In the genomic region with DNA sequence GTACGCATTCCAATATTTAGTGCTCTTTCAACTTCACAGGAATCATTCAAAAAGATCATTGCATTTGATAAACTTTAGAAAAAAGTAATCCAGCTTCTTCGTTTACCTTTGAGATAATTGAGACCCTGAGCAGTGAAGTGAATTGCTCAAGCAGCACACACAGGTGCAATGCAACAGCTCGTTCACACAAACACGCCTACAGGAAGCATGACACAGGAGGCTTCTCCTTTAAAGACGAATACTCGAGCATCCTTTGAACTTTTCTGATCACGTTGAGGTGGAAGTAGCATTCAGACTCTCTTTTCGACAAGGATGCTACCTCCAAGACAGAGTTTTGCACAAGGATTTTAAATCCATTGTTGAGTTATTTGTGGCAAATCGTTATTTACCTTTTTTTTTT, we compare ENCODE assay signal across 1 cellular context.
TF ChIP-seq lines count a peak whose summit lies in the region.

No MANE protein-coding gene starts in this region.

TF ChIP-seq in K562, 482 proteins besides CTCF, POLR2A, EP300 and RAD21 (continued from another document):
- TF ChIP-seq, protein P1, sequence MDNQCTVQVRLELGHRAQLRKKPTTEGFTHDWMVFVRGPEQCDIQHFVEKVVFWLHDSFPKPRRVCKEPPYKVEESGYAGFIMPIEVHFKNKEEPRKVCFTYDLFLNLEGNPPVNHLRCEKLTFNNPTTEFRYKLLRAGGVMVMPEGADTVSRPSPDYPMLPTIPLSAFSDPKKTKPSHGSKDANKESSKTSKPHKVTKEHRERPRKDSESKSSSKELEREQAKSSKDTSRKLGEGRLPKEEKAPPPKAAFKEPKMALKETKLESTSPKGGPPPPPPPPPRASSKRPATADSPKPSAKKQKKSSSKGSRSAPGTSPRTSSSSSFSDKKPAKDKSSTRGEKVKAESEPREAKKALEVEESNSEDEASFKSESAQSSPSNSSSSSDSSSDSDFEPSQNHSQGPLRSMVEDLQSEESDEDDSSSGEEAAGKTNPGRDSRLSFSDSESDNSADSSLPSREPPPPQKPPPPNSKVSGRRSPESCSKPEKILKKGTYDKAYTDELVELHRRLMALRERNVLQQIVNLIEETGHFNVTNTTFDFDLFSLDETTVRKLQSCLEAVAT (IDR thresholded peaks at IDR 0.05), result no peak
- TF ChIP-seq RCOR1 (IDR thresholded peaks at IDR 0.05; ENCODE audit: borderline replicate concordance in 1 of 2, low read depth in 2 of 2, low read length in 2 of 2), result no peak
- TF ChIP-seq, protein P2, sequence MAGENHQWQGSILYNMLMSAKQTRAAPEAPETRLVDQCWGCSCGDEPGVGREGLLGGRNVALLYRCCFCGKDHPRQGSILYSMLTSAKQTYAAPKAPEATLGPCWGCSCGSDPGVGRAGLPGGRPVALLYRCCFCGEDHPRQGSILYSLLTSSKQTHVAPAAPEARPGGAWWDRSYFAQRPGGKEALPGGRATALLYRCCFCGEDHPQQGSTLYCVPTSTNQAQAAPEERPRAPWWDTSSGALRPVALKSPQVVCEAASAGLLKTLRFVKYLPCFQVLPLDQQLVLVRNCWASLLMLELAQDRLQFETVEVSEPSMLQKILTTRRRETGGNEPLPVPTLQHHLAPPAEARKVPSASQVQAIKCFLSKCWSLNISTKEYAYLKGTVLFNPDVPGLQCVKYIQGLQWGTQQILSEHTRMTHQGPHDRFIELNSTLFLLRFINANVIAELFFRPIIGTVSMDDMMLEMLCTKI (IDR thresholded peaks at IDR 0.05; ENCODE audit: partially characterized antibody), result no peak
- no peak for TF ChIP-seq TCFL5 (CRISPR knock-in tag; conservative IDR thresholded peaks at IDR 0.05)
- TF ChIP-seq, protein P3, sequence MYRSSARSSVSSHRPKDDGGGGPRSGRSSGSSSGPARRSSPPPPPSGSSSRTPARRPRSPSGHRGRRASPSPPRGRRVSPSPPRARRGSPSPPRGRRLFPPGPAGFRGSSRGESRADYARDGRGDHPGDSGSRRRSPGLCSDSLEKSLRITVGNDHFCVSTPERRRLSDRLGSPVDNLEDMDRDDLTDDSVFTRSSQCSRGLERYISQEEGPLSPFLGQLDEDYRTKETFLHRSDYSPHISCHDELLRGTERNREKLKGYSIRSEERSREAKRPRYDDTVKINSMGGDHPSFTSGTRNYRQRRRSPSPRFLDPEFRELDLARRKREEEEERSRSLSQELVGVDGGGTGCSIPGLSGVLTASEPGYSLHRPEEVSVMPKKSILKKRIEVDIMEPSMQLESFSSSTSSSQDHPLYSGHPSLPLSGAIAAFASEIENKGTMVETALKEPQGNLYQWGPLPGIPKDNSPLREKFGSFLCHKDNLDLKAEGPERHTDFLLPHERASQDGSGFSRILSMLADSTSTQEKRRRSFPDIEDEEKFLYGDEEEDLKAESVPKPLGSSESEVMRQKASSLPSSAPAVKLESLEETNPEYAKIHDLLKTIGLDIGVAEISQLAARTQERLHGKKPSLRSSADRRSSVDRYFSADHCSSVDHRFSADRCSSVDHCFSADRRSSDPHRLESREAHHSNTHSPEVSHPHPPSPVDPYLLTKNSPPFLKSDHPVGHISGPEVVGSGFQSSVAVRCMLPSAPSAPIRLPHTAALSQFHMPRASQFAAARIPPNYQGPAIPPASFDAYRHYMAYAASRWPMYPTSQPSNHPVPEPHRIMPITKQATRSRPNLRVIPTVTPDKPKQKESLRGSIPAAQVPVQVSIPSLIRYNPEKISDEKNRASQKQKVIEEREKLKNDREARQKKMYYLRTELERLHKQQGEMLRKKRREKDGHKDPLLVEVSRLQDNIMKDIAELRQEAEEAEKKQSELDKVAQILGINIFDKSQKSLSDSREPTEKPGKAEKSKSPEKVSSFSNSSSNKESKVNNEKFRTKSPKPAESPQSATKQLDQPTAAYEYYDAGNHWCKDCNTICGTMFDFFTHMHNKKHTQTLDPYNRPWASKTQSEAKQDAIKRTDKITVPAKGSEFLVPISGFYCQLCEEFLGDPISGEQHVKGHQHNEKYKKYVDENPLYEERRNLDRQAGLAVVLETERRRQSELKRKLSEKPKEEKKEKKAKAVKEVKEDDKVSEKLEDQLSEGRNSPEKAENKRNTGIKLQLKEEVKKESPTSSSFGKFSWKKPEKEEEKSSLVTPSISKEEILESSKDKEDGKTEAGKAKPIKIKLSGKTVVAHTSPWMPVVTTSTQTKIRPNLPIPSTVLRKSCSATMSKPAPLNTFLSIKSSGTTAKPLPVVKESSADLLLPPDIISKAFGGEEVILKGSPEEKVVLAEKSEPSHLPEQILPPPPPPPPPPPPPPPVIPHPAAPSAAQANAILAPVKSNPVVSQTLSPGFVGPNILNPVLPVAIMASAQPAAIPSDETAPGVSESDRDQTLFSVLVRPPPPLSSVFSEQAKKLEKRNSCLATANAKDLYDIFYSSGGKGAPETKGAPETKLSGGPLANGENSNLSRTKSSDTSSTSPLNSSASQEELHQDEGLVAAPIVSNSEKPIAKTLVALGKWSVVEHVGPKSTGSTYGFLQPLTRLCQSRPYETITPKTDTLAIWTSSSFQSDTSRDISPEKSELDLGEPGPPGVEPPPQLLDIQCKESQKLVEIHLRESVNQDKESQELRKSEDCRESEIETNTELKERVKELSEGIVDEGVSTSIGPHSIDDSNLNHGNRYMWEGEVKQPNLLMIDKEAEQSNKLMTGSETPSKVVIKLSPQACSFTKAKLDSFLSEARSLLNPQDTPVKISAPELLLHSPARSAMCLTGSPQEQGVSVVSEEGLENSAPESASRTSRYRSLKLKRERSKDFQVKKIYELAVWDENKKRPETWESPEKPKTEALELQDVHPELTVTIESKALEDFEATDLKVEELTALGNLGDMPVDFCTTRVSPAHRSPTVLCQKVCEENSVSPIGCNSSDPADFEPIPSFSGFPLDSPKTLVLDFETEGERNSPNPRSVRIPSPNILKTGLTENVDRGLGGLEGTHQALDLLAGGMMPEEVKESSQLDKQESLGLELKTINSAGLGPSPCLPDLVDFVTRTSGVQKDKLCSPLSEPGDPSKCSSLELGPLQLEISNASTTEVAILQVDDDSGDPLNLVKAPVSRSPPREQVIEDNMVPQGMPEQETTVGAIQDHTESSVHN (IDR thresholded peaks at IDR 0.05; ENCODE audit: borderline replicate concordance in 1 of 2, low read depth in 1 of 2), result no peak
- no peak for TF ChIP-seq SMARCC2 (IDR thresholded peaks at IDR 0.05; ENCODE audit: low read depth)
- no peak for TF ChIP-seq NRF1 (conservative IDR thresholded peaks at IDR 0.05 in 1 of 2, IDR thresholded peaks at IDR 0.05 in 1 of 2)
- TF ChIP-seq TFAM (CRISPR knock-in tag; conservative IDR thresholded peaks at IDR 0.05), result no peak
- TF ChIP-seq ZNF263 (CRISPR knock-in tag; IDR thresholded peaks at IDR 0.05; ENCODE audit: borderline replicate concordance), result no peak
- no peak for TF ChIP-seq CREM (IDR thresholded peaks at IDR 0.05; ENCODE audit: low read depth)
- no peak for TF ChIP-seq RUNX1 (IDR thresholded peaks at IDR 0.05; ENCODE audit: low read depth)
- no peak for TF ChIP-seq SMC3 (conservative IDR thresholded peaks at IDR 0.05; ENCODE audit: insufficient read depth, low read depth, low read length)
- no peak for TF ChIP-seq ZNF583 (CRISPR knock-in tag; IDR thresholded peaks at IDR 0.05)
- TF ChIP-seq, protein P4, sequence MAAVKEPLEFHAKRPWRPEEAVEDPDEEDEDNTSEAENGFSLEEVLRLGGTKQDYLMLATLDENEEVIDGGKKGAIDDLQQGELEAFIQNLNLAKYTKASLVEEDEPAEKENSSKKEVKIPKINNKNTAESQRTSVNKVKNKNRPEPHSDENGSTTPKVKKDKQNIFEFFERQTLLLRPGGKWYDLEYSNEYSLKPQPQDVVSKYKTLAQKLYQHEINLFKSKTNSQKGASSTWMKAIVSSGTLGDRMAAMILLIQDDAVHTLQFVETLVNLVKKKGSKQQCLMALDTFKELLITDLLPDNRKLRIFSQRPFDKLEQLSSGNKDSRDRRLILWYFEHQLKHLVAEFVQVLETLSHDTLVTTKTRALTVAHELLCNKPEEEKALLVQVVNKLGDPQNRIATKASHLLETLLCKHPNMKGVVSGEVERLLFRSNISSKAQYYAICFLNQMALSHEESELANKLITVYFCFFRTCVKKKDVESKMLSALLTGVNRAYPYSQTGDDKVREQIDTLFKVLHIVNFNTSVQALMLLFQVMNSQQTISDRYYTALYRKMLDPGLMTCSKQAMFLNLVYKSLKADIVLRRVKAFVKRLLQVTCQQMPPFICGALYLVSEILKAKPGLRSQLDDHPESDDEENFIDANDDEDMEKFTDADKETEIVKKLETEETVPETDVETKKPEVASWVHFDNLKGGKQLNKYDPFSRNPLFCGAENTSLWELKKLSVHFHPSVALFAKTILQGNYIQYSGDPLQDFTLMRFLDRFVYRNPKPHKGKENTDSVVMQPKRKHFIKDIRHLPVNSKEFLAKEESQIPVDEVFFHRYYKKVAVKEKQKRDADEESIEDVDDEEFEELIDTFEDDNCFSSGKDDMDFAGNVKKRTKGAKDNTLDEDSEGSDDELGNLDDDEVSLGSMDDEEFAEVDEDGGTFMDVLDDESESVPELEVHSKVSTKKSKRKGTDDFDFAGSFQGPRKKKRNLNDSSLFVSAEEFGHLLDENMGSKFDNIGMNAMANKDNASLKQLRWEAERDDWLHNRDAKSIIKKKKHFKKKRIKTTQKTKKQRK (IDR thresholded peaks at IDR 0.05; ENCODE audit: borderline replicate concordance, low read depth, low read length), result no peak
- TF ChIP-seq, protein P5, sequence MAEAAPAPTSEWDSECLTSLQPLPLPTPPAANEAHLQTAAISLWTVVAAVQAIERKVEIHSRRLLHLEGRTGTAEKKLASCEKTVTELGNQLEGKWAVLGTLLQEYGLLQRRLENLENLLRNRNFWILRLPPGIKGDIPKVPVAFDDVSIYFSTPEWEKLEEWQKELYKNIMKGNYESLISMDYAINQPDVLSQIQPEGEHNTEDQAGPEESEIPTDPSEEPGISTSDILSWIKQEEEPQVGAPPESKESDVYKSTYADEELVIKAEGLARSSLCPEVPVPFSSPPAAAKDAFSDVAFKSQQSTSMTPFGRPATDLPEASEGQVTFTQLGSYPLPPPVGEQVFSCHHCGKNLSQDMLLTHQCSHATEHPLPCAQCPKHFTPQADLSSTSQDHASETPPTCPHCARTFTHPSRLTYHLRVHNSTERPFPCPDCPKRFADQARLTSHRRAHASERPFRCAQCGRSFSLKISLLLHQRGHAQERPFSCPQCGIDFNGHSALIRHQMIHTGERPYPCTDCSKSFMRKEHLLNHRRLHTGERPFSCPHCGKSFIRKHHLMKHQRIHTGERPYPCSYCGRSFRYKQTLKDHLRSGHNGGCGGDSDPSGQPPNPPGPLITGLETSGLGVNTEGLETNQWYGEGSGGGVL (CRISPR knock-in tag; IDR thresholded peaks at IDR 0.05), result no peak
- TF ChIP-seq, protein P6, sequence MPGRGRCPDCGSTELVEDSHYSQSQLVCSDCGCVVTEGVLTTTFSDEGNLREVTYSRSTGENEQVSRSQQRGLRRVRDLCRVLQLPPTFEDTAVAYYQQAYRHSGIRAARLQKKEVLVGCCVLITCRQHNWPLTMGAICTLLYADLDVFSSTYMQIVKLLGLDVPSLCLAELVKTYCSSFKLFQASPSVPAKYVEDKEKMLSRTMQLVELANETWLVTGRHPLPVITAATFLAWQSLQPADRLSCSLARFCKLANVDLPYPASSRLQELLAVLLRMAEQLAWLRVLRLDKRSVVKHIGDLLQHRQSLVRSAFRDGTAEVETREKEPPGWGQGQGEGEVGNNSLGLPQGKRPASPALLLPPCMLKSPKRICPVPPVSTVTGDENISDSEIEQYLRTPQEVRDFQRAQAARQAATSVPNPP (IDR thresholded peaks at IDR 0.05; ENCODE audit: borderline replicate concordance, insufficient read depth, insufficient read length), result no peak
- no peak for TF ChIP-seq RBM25 (IDR thresholded peaks at IDR 0.05; ENCODE audit: low read depth, low read length, severe bottlenecking)
- TF ChIP-seq SREBF2 (CRISPR knock-in tag; IDR thresholded peaks at IDR 0.05), result no peak
- TF ChIP-seq, protein P7, sequence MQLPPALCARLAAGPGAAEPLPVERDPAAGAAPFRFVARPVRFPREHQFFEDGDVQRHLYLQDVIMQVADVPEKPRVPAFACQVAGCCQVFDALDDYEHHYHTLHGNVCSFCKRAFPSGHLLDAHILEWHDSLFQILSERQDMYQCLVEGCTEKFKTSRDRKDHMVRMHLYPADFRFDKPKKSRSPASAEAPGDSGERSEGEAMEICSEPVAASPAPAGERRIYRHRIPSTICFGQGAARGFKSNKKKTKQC (CRISPR knock-in tag; IDR thresholded peaks at IDR 0.05), result no peak
